In the genomic region with DNA sequence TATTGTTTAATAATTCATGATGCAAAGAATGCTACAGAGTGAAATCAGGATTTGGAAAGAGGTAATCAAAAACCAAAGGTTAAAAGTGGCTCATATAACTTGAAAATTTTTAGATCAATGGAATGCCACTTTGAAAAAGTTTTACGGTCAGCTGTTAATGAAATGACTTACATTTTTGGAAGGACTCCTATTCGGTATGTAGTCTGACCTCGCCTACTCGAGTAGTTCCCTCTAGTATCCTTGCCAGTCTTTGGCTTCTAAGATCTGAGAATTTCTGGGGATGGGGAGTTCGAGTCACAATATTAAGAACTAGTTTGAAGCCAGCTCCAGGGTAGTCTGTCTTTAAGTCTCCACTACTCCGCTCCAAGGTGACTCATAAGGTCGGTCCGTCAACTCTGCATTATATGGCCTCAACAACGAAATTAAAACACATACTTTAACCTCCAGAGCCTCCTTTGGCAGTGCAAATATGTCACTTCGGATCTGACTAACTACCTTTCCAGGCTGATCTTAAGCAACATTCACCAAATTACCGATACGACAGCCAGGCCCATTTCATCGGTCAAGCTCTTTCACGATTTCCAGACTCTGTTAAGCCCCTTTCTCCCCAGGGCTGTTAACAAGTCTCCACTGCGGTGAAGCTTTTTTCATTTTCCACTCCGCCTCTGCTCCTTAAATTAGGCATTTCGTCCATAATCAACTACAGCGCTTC, we compare ENCODE assay signal across 8 cellular contexts. TPM values are rescaled to one million over a fixed set of nuclear protein-coding genes. Genes with fewer than 3 reads are reported as not detected.
DNase-seq lines count a peak whose midpoint lies in the region; ATAC-seq, FAIRE-seq and TF ChIP-seq lines count a peak whose summit lies in the region.

No MANE protein-coding gene starts in this region.

- POLR2A ChIA-PET in HCT116 (lab: Charles Lee) (interaction anchor here (0.6 to 1.5 kb wide), 9 partner anchors 9 to 286 kb away, joined by 3 to 5 read pairs (median 3); a partner anchor contains a TSS), HEK293T (lab: Yijun Ruan, JAX) (interaction anchor here (0.6 to 3.6 kb wide), 55 partner anchors 8 to 333 kb away, joined by 3 to 50 read pairs (median 4); a partner anchor contains a TSS)

- TF ChIP-seq CTCF in HCT116 (IDR thresholded peaks at IDR 0.05 in 2 of 3, conservative IDR thresholded peaks at IDR 0.05 in 1 of 3; ENCODE audit: borderline replicate concordance in 1 of 3, insufficient read depth in 1 of 3, low read depth in 2 of 3, low read length in 2 of 3) (no peak), astrocyte of the cerebellum (IDR thresholded peaks at IDR 0.05; ENCODE audit: low read depth, low read length, missing control alignments) (no peak)

- intact Hi-C loops in HCT116 (cut with micrococcal nuclease) = loop anchor here (1.0 to 5.0 kb wide), 3 partner anchors 124 to 283 kb away; a partner anchor contains a TSS

- peak; percentile 46 for DNase-seq in SHP77 treated with DMSO at 0.1 percent for 48 hours (lab: John Stamatoyannopoulos, UW)
- no peak for DNase-seq in SHP77 (lab: John Stamatoyannopoulos, UW)
- no peak for DNase-seq in HCT116 (ENCODE audit: low read depth, low spot score)
- peak; percentile 33 for DNase-seq in NCI-H146 (lab: John Stamatoyannopoulos, UW)
- DNase-seq in astrocyte of the cerebellum (ENCODE audit: low read depth) = no peak
- DNase-seq in small intestine = peak; percentile 84
- no peak for DNase-seq in HEK293T (ENCODE audit: extremely low spot score)

- no peak for FAIRE-seq in small intestine (lab: Jason Lieb, UNC)

- 2 to 8% (median 2%) methylated on average over 18 of the region's 18 CpGs for WGBS in small intestine, 3 donors

- TF ChIP-seq RAD21 in HCT116 (IDR thresholded peaks at IDR 0.05; ENCODE audit: low read depth) = no peak

- no peak for TF ChIP-seq POLR2A in HCT116 (IDR thresholded peaks at IDR 0.05; ENCODE audit: borderline replicate concordance, extremely low read depth, insufficient read depth, insufficient read length)

- peak overlapping the region; percentile 95 for H3K9ac ChIP-seq in HCT116 (ENCODE audit: low read length)

- no peaks in the 10 kb centered on the region for H3K9me2 ChIP-seq in HCT116 (ENCODE audit: insufficient read depth)

- peaks cover 62% of the 10 kb centered on the region for H3K79me2 ChIP-seq in HCT116 (ENCODE audit: insufficient read depth, low read length)

- H3K27ac ChIP-seq in HCT116 (ENCODE audit: low read depth, low read length) (peak overlapping the region; percentile 70), small intestine (ENCODE audit: low read depth in 1 of 2, low read length in 1 of 2) (peak overlapping the region; percentile 95 to 98)

- TSS peak; percentile 83 for BruUV-seq in HCT116 (replicated peaks; lab: Mats Ljungman, UMichigan)

- H3K4me1 ChIP-seq in HCT116 (ENCODE audit: control insufficient read depth in 1 of 2, insufficient read depth in 2 of 2, low read length in 2 of 2) (peaks cover 22 to 35% of the 10 kb centered on the region in 2 experiments), small intestine (ENCODE audit: control insufficient read depth in 2 of 2, insufficient read depth in 1 of 2, low read depth in 1 of 2, low read length in 1 of 2) (peaks cover 0 to 4% of the 10 kb centered on the region in 2 donors)

- no peak overlapping the region for H2AFZ ChIP-seq in HCT116 (ENCODE audit: low read depth, low read length, poor library complexity, severe bottlenecking)

- peaks cover 15% of the 10 kb centered on the region; the same call in 1 of the 2 replicates for H4K20me1 ChIP-seq in HCT116 (ENCODE audit: insufficient read depth)

- CTCF ChIA-PET in HCT116 (lab: Charles Lee) (interaction anchor here (0.9 to 1.6 kb wide), 3 partner anchors 11 to 270 kb away, joined by 3 to 8 read pairs (median 4); a partner anchor contains a TSS), HEK293T (lab: Yijun Ruan, JAX) (interaction anchor here (0.6 to 2.8 kb wide), 10 partner anchors 11 to 331 kb away, joined by 3 to 14 read pairs (median 4); no protein-coding TSS in a partner anchor)

- H3K9me3 ChIP-seq in HCT116 (ENCODE audit: control insufficient read depth in 1 of 2, insufficient read depth in 1 of 2, low read depth in 1 of 2, low read length in 2 of 2) = no peaks in the 10 kb centered on the region
- no peaks in the 10 kb centered on the region for H3K9me3 ChIP-seq in iPS-18c (ENCODE audit: control insufficient read depth, insufficient read depth, low read length)
- no peaks in the 10 kb centered on the region for H3K9me3 ChIP-seq in small intestine (ENCODE audit: control insufficient read depth, low read depth)

- H3K27me3 ChIP-seq in HCT116 (ENCODE audit: insufficient read depth, low read length) = no peaks in the 10 kb centered on the region
- H3K27me3 ChIP-seq in small intestine (ENCODE audit: control insufficient read depth in 2 of 2, insufficient read depth in 2 of 2, low read length in 2 of 2) = no peaks in the 10 kb centered on the region

- in situ Hi-C loops in astrocyte of the cerebellum (cut with HindIII; ENCODE audit: low sequenced_read_pairs) = loop anchor here (5.0 kb wide), 1 partner anchor 78 kb away; no protein-coding TSS in a partner anchor

- H3K4me2 ChIP-seq in HCT116 (ENCODE audit: low read length) = peak overlapping the region; percentile 78

- H3K4me3 ChIP-seq in HCT116 (replicated peaks in 1 of 2; ENCODE audit: low read depth in 1 of 2, low read length in 2 of 2) (peak overlapping the region; percentile 70 to 94), astrocyte of the cerebellum (ENCODE audit: low read depth, low read length) (peak overlapping the region; percentile 69), iPS-18c (ENCODE audit: insufficient read depth, low read depth, low read length) (peak overlapping the region; percentile 59), small intestine (ENCODE audit: low read depth in 1 of 2, low read length in 2 of 2) (peak overlapping the region; percentile 42 to 87)

- H3K36me3 ChIP-seq in HCT116 (ENCODE audit: control insufficient read depth in 1 of 2, insufficient read depth in 2 of 2, low read length in 2 of 2) = peaks cover 0 to 7% of the 10 kb centered on the region in 2 experiments; a peak in 1 of 4 replicates
- H3K36me3 ChIP-seq in small intestine (ENCODE audit: control insufficient read depth in 2 of 2, insufficient read depth in 2 of 2, low read length in 2 of 2) = no peaks in the 10 kb centered on the region

- ATAC-seq in HCT116 = peak; percentile 24

- RAD21 ChIA-PET in HCT116 (lab: Charles Lee; ENCODE audit: low non-redundant PET in 1 of 2, low total read pairs in 2 of 2, uncharacterized antibody in 2 of 2, unreplicated experiment in 2 of 2) = interaction anchor here in 1 of 2 experiments (0.6 to 0.7 kb wide), 2 partner anchors 73 to 216 kb away, joined by 3 to 6 read pairs; no protein-coding TSS in a partner anchor

TF ChIP-seq in HCT116, 20 proteins besides CTCF, POLR2A, EP300 and RAD21:
- TF ChIP-seq SIN3A (IDR thresholded peaks at IDR 0.05; ENCODE audit: low read depth) (no peak), EZH2phosphoT487 (IDR thresholded peaks at IDR 0.05; ENCODE audit: borderline replicate concordance) (no peak), SRF (IDR thresholded peaks at IDR 0.05; ENCODE audit: low read depth) (no peak), EGR1 (IDR thresholded peaks at IDR 0.05; ENCODE audit: low read depth) (no peak), YY1 (IDR thresholded peaks at IDR 0.05; ENCODE audit: extremely low read depth, insufficient replicate concordance, low read depth, low read length) (no peak)

TF ChIP-seq in HEK293T, 16 proteins besides CTCF, POLR2A, EP300 and RAD21:
- TF ChIP-seq FOXA1 (IDR thresholded peaks at IDR 0.05) (no peak), FOXK2 (IDR thresholded peaks at IDR 0.05) (no peak), SUZ12 (IDR thresholded peaks at IDR 0.05) (no peak), HDGF (IDR thresholded peaks at IDR 0.05; ENCODE audit: borderline replicate concordance) (no peak), CTBP1 (IDR thresholded peaks at IDR 0.05; ENCODE audit: borderline replicate concordance) (no peak), TARDBP (IDR thresholded peaks at IDR 0.05) (no peak), FOXM1 (IDR thresholded peaks at IDR 0.05; ENCODE audit: borderline replicate concordance) (no peak), BHLHE40 (IDR thresholded peaks at IDR 0.05; ENCODE audit: borderline replicate concordance) (no peak), L3MBTL2 (conservative IDR thresholded peaks at IDR 0.05) (no peak), ARNT (IDR thresholded peaks at IDR 0.05) (no peak), SP1 (IDR thresholded peaks at IDR 0.05) (no peak), ELF4 (IDR thresholded peaks at IDR 0.05) (no peak), LEF1 (IDR thresholded peaks at IDR 0.05; ENCODE audit: borderline replicate concordance) (no peak), NFRKB (IDR thresholded peaks at IDR 0.05) (no peak), ZNF384 (IDR thresholded peaks at IDR 0.05) (no peak)
- TF ChIP-seq, protein P1, sequence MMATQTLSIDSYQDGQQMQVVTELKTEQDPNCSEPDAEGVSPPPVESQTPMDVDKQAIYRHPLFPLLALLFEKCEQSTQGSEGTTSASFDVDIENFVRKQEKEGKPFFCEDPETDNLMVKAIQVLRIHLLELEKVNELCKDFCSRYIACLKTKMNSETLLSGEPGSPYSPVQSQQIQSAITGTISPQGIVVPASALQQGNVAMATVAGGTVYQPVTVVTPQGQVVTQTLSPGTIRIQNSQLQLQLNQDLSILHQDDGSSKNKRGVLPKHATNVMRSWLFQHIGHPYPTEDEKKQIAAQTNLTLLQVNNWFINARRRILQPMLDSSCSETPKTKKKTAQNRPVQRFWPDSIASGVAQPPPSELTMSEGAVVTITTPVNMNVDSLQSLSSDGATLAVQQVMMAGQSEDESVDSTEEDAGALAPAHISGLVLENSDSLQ (IDR thresholded peaks at IDR 0.05) = no peak

RNA-seq across cellular contexts. Expression of a gene that starts 0.7 kb away (rescaled TPM):
- 79.7 TPM for total RNA-seq in HCT116 (2021; ENCODE audit: unreplicated experiment)
- 9.0 and 14.9 TPM in 2 replicates for polyA plus RNA-seq in HCT116 (2012)
- polyA plus RNA-seq in small intestine = 1 to 10 TPM; 5.4 to 9.6 (median 7.6) TPM

RNA-seq across cellular contexts. Expression of a gene that starts 1.7 kb away (rescaled TPM):
- total RNA-seq in HCT116 (2021; ENCODE audit: unreplicated experiment) = 86.9 TPM
- polyA plus RNA-seq in HCT116 (2012) = 78.5 and 96.8 TPM in 2 replicates
- 100 to 1,000 TPM; 125 to 194 (median 172) TPM for polyA plus RNA-seq in small intestine

RNA-seq across cellular contexts. Expression of a gene that starts 20.6 kb away (rescaled TPM):
- total RNA-seq in HCT116 (2021; ENCODE audit: unreplicated experiment) = 0.22 TPM
- polyA plus RNA-seq in HCT116 (2012) = 0.08 TPM in 1 of 2 replicates, not detected in the other
- polyA plus RNA-seq in small intestine = under 1 TPM in 2 of 3 donors, not detected in 1; 0.25 to 0.89 TPM

Comparison
In these comparisons a context has a peak if more than half of its experiments do, and no peak if none do; other contexts are left out.
1. DNase-seq: peak in SHP77 treated with DMSO at 0.1 percent for 48 hours (single experiment), NCI-H146 (single experiment) and small intestine (single experiment); none in SHP77 (0 of 2), HCT116 (single experiment), astrocyte of the cerebellum (single experiment) and HEK293T (single experiment).
2. Peak in every context shown above with its lines, with median percentiles within 50 percentile points of each other: H3K4me3 ChIP-seq.